ENCODE assay signal across 13 cellular contexts in genomic region chr2:101828267-101829017, GRCh38.
A peak's percentile ranks its signal among the peaks of the same experiment; 100 is the strongest.
DNase-seq lines count a peak whose midpoint lies in the region; ATAC-seq and TF ChIP-seq lines count a peak whose summit lies in the region.
"Had no signal": no experiment of that assay in that cellular context is flagged by ENCODE, and none has a peak within 500 bp of the region (broad histone marks: within the 10 kb centered on the region; RNA-seq: fewer than 3 reads in every experiment).

No MANE protein-coding gene starts in this region.

- H3K4me1 ChIP-seq in fibroblast of lung (ENCODE audit: control insufficient read depth, extremely low read depth, insufficient read depth, low read length) (peaks cover 36% of the 10 kb centered on the region), smooth muscle cell (ENCODE audit: low read depth) (peaks cover 16% of the 10 kb centered on the region)
- H3K4me1 ChIP-seq: HAP-1, parathyroid adenoma had no signal

- TF ChIP-seq CTCF in fibroblast of lung (conservative IDR thresholded peaks at IDR 0.05 in 1 of 2, IDR thresholded peaks at IDR 0.05 in 1 of 2; ENCODE audit: low read depth in 1 of 2, low read length in 2 of 2) (no peak), smooth muscle cell (IDR thresholded peaks at IDR 0.05; ENCODE audit: borderline replicate concordance, insufficient read depth, poor library complexity, severe bottlenecking) (no peak), WTC11 (IDR thresholded peaks at IDR 0.05) (no peak)

- H3K27me3 Mint-ChIP-seq in activated CD4-positive, alpha-beta T cell treated with anti-CD3 and anti-CD28 coated beads, Interleukin-2, amount 10 ng/mL, durations not matched to agents 24 days and 14 days, result no peaks in the 10 kb centered on the region
- H3K27me3 Mint-ChIP-seq in T-cell, result no peaks in the 10 kb centered on the region
- no peaks in the 10 kb centered on the region for H3K27me3 Mint-ChIP-seq in WTC11 (ENCODE audit: low read depth)

- H3K36me3 ChIP-seq in fibroblast of lung (ENCODE audit: control insufficient read depth, insufficient read depth, low read length) (peaks cover 11% of the 10 kb centered on the region), smooth muscle cell (ENCODE audit: low read depth) (no peaks in the 10 kb centered on the region)

- no peak overlapping the region for H3K4me2 ChIP-seq in fibroblast of lung (ENCODE audit: extremely low read depth, insufficient read depth, low read length)
- peak overlapping the region; percentile 70 for H3K4me2 ChIP-seq in smooth muscle cell

- no peak overlapping the region for H3K4me3 ChIP-seq in fibroblast of lung (replicated peaks in 1 of 4; ENCODE audit: control extremely low read depth in 1 of 4, insufficient read depth in 1 of 4, low read depth in 3 of 4, low read length in 4 of 4)
- H3K4me3 ChIP-seq in smooth muscle cell, result no peak overlapping the region
- H3K4me3 ChIP-seq: A549, HAP-1 had no signal

- no peak overlapping the region for H2AFZ ChIP-seq in fibroblast of lung (ENCODE audit: low read length)
- H2AFZ ChIP-seq in smooth muscle cell (ENCODE audit: low read depth), result no peak overlapping the region
- H2AFZ ChIP-seq: parathyroid adenoma had no signal

- H3K79me2 ChIP-seq in fibroblast of lung (ENCODE audit: control insufficient read depth, insufficient read depth, low read length) (peaks cover 63% of the 10 kb centered on the region), smooth muscle cell (ENCODE audit: low read depth) (peaks cover 42% of the 10 kb centered on the region)

- H3F3A ChIP-seq in smooth muscle cell (ENCODE audit: low read depth), result peaks cover 30% of the 10 kb centered on the region

- H3K36me3 Mint-ChIP-seq in activated CD4-positive, alpha-beta T cell treated with anti-CD3 and anti-CD28 coated beads, Interleukin-2, amount 10 ng/mL, durations not matched to agents 24 days and 14 days (ENCODE audit: low read depth), result peaks cover 46% of the 10 kb centered on the region
- H3K36me3 Mint-ChIP-seq in T-cell (peaks cover 36% of the 10 kb centered on the region), WTC11 (peaks cover 21% of the 10 kb centered on the region)

- H3K4me3 Mint-ChIP-seq in activated CD4-positive, alpha-beta T cell treated with anti-CD3 and anti-CD28 coated beads, Interleukin-2, amount 10 ng/mL, durations not matched to agents 24 days and 14 days, result peak overlapping the region; percentile 41
- peak overlapping the region; percentile 3 to 35 (median 10) for H3K4me3 Mint-ChIP-seq in T-cell
- H3K4me3 Mint-ChIP-seq in WTC11, result no peak overlapping the region

- H3K9me3 ChIP-seq in fibroblast of lung (ENCODE audit: control insufficient read depth, insufficient read depth, low read depth, low read length), result no peaks in the 10 kb centered on the region
- no peaks in the 10 kb centered on the region for H3K9me3 ChIP-seq in smooth muscle cell (replicated peaks; ENCODE audit: low read depth)
- H3K9me3 ChIP-seq: A549, HAP-1 had no signal

- DNase-seq in activated CD4-positive, alpha-beta T cell treated with anti-CD3 and anti-CD28 coated beads, Interleukin-2, amount 10 ng/mL, durations not matched to agents 24 days and 14 days, result peak; percentile 78
- DNase-seq in activated CD4-positive, alpha-beta T cell treated with anti-CD3 and anti-CD28 coated beads, Interleukin-2, amount 50 U/mL, for 4 hours, result no peak
- DNase-seq in T-cell, result peak in 3 of 34 experiments; percentile 6 to 15 (median 13)
- DNase-seq in fibroblast of lung (ENCODE audit: low read depth in 2 of 2), result peak; percentile 54 to 91
- DNase-seq in smooth muscle cell (lab: John Stamatoyannopoulos, UW; ENCODE audit: unreplicated experiment), result no peak
- no peak for DNase-seq in GDM1 (lab: John Stamatoyannopoulos, UW)
- no peak for DNase-seq in WTC11 (ENCODE audit: low spot score)
- DNase-seq: hypothalamus, NCI-H446 treated with DMSO at 0.1 percent for 48 hours had no signal

- CTCF ChIA-PET in T-cell (lab: Charles Lee), result interaction anchor here (0.6 to 3.6 kb wide), 15 partner anchors 10 to 576 kb away, joined by 3 to 26 read pairs (median 3); partner anchors contain the start of gene CNOT11 (in 1 of the 2)
- CTCF ChIA-PET in WTC11 (lab: Charles Lee), result interaction anchor here (0.6 to 1.3 kb wide), 3 partner anchors 57 to 486 kb away, joined by 3 read pairs; no protein-coding TSS in a partner anchor

- H3K9ac ChIP-seq in fibroblast of lung (ENCODE audit: insufficient read depth, low read length) (no peak overlapping the region), smooth muscle cell (ENCODE audit: low read depth) (peak overlapping the region; percentile 66)
- H3K9ac ChIP-seq: parathyroid adenoma had no signal

- ATAC-seq in T-cell (replicated peaks in 1 of 4) (peak; percentile 75 to 94 (median 86)), GM21447 (IDR thresholded peaks at IDR 0.05; ENCODE audit: unreplicated experiment) (no peak), WTC11 (no peak)

- peaks cover 61% of the 10 kb centered on the region for H3K4me1 Mint-ChIP-seq in activated CD4-positive, alpha-beta T cell treated with anti-CD3 and anti-CD28 coated beads, Interleukin-2, amount 10 ng/mL, durations not matched to agents 24 days and 14 days
- H3K4me1 Mint-ChIP-seq in T-cell (peaks cover 65 to 70% (median 70%) of the 10 kb centered on the region in 3 donors), WTC11 (peaks cover 19% of the 10 kb centered on the region)

- H3K27ac ChIP-seq in fibroblast of lung (ENCODE audit: insufficient read depth, low read length) (peak overlapping the region; percentile 65), smooth muscle cell (ENCODE audit: low read depth) (peak overlapping the region; percentile 95)
- H3K27ac ChIP-seq: parathyroid adenoma had no signal

- 44% methylated on average over 8 of the region's 8 CpGs for WGBS in smooth muscle cell (ENCODE audit: low lambda C conversion rate)

- H3K27me3 ChIP-seq in fibroblast of lung (ENCODE audit: control insufficient read depth, insufficient read depth, low read length) (no peaks in the 10 kb centered on the region), smooth muscle cell (ENCODE audit: low read depth) (no peaks in the 10 kb centered on the region)

- H3K9me3 Mint-ChIP-seq in activated CD4-positive, alpha-beta T cell treated with anti-CD3 and anti-CD28 coated beads, Interleukin-2, amount 10 ng/mL, durations not matched to agents 24 days and 14 days, result no peaks in the 10 kb centered on the region
- H3K9me3 Mint-ChIP-seq in T-cell (no peaks in the 10 kb centered on the region), WTC11 (no peaks in the 10 kb centered on the region)

- POLR2A ChIA-PET in T-cell (lab: Charles Lee) (interaction anchor here (0.6 to 1.0 kb wide), 4 partner anchors 10 to 174 kb away, joined by 3 to 4 read pairs (median 3); no protein-coding TSS in a partner anchor), WTC11 (lab: Charles Lee) (no interaction called here)

- no peaks in the 10 kb centered on the region for H4K20me1 ChIP-seq in fibroblast of lung (ENCODE audit: control insufficient read depth, extremely low read depth, insufficient read depth, low read length)
- H4K20me1 ChIP-seq in smooth muscle cell (ENCODE audit: low read depth), result peaks cover 25% of the 10 kb centered on the region

- H3K27ac Mint-ChIP-seq in activated CD4-positive, alpha-beta T cell treated with anti-CD3 and anti-CD28 coated beads, Interleukin-2, amount 10 ng/mL, durations not matched to agents 24 days and 14 days, result peak overlapping the region; percentile 68
- H3K27ac Mint-ChIP-seq in T-cell (peak overlapping the region; percentile 76 to 86), WTC11 (no peak overlapping the region)

- intact Hi-C loops in activated CD4-positive, alpha-beta T cell treated with anti-CD3 and anti-CD28 coated beads, Interleukin-2, amount 10 ng/mL, durations not matched to agents 24 days and 14 days (cut with micrococcal nuclease), result loop anchor here (5.0 kb wide), 1 partner anchor 111 kb away; no protein-coding TSS in a partner anchor

TF ChIP-seq in WTC11, 78 proteins besides CTCF, POLR2A, EP300 and RAD21 (continues in another document):
- TF ChIP-seq SMAD4 (CRISPR knock-in tag; IDR thresholded peaks at IDR 0.05), result no peak
- no peak for TF ChIP-seq ZNF425 (CRISPR knock-in tag; conservative IDR thresholded peaks at IDR 0.05)

Comparison
In these comparisons a context has a peak if more than half of its experiments do, and no peak if none do; other contexts are left out.
1. DNase-seq: peak in activated CD4-positive, alpha-beta T cell treated with anti-CD3 and anti-CD28 coated beads, Interleukin-2, amount 10 ng/mL, durations not matched to agents 24 days and 14 days (single experiment) and fibroblast of lung (2 of 2); none in activated CD4-positive, alpha-beta T cell treated with anti-CD3 and anti-CD28 coated beads, Interleukin-2, amount 50 U/mL, for 4 hours (0 of 2), smooth muscle cell (single experiment), GDM1 (single experiment) and WTC11 (single experiment).
2. ATAC-seq: peak in T-cell (4 of 4); none in GM21447 (single experiment) and WTC11 (single experiment).